8 cellular contexts compared by ENCODE assay signal in genomic region chr17:66508896-66509843, GRCh38.
A peak's percentile ranks its signal among the peaks of the same experiment; 100 is the strongest.
DNase-seq lines count a peak whose midpoint lies in the region; ATAC-seq lines count a peak whose summit lies in the region.

No MANE protein-coding gene starts in this region.

- H3K4me3 Mint-ChIP-seq in CD8-positive, alpha-beta memory T cell, result peak overlapping the region in 6 of 7 donors; percentile 26 to 63 (median 44)
- peak overlapping the region; percentile 11 for H3K4me3 Mint-ChIP-seq in activated naive CD8-positive, alpha-beta T cell treated with anti-CD3 and anti-CD28 coated beads for 36 hours
- H3K4me3 Mint-ChIP-seq in stimulated activated memory B cell treated with anti-CD40 and anti-IgM and Interleukin-4, amounts not matched to agents 10 μg/mL and 1 μg/mL and 100 μg/mL, for 72 hours, result no peak overlapping the region

- CTCF ChIA-PET in CD8-positive, alpha-beta memory T cell (lab: Charles Lee), result no interaction called here

- H3K4me1 Mint-ChIP-seq in CD8-positive, alpha-beta memory T cell, result peaks cover 34 to 45% (median 42%) of the 10 kb centered on the region in 3 donors
- peaks cover 69% of the 10 kb centered on the region for H3K4me1 Mint-ChIP-seq in activated naive CD8-positive, alpha-beta T cell treated with anti-CD3 and anti-CD28 coated beads for 36 hours
- H3K4me1 Mint-ChIP-seq in stimulated activated memory B cell treated with anti-CD40 and anti-IgM and Interleukin-4, amounts not matched to agents 10 μg/mL and 1 μg/mL and 100 μg/mL, for 72 hours, result no peaks in the 10 kb centered on the region

- H3K27me3 Mint-ChIP-seq in CD8-positive, alpha-beta memory T cell, result no peaks in the 10 kb centered on the region
- no peaks in the 10 kb centered on the region for H3K27me3 Mint-ChIP-seq in activated naive CD8-positive, alpha-beta T cell treated with anti-CD3 and anti-CD28 coated beads for 36 hours
- H3K27me3 Mint-ChIP-seq in stimulated activated memory B cell treated with anti-CD40 and anti-IgM and Interleukin-4, amounts not matched to agents 10 μg/mL and 1 μg/mL and 100 μg/mL, for 72 hours, result no peaks in the 10 kb centered on the region

- no peak for ATAC-seq in stimulated activated memory B cell treated with anti-CD40 and anti-IgM and Interleukin-4, amounts not matched to agents 10 μg/mL and 1 μg/mL and 100 μg/mL, for 72 hours
- ATAC-seq in HG03039 (IDR thresholded peaks at IDR 0.05; ENCODE audit: unreplicated experiment), result no peak

- H3K4me3 ChIP-seq in CD8-positive, alpha-beta memory T cell (ENCODE audit: low read length), result no peak overlapping the region

- POLR2A ChIA-PET in CD8-positive, alpha-beta memory T cell (lab: Charles Lee), result no interaction called here

- peaks cover 34% of the 10 kb centered on the region for H3K4me1 ChIP-seq in CD8-positive, alpha-beta memory T cell (ENCODE audit: insufficient read depth, low read length)

- no peaks in the 10 kb centered on the region for H3K9me3 Mint-ChIP-seq in CD8-positive, alpha-beta memory T cell
- H3K9me3 Mint-ChIP-seq in activated naive CD8-positive, alpha-beta T cell treated with anti-CD3 and anti-CD28 coated beads for 36 hours, result peaks cover 4% of the 10 kb centered on the region
- no peaks in the 10 kb centered on the region for H3K9me3 Mint-ChIP-seq in stimulated activated memory B cell treated with anti-CD40 and anti-IgM and Interleukin-4, amounts not matched to agents 10 μg/mL and 1 μg/mL and 100 μg/mL, for 72 hours

- H3K36me3 ChIP-seq in CD8-positive, alpha-beta memory T cell (ENCODE audit: insufficient read depth, low read length), result no peaks in the 10 kb centered on the region

- H3K9me3 ChIP-seq in CD8-positive, alpha-beta memory T cell (ENCODE audit: low read length), result no peaks in the 10 kb centered on the region

- DNase-seq in CD8-positive, alpha-beta memory T cell, result no peak
- peak; percentile 66 for DNase-seq in NCI-H2196 (lab: John Stamatoyannopoulos, UW; ENCODE audit: unreplicated experiment)
- DNase-seq in activated naive CD8-positive, alpha-beta T cell treated with anti-CD3 and anti-CD28 coated beads for 36 hours, result peak; percentile 58
- DNase-seq in mucosa of gallbladder (ENCODE audit: low spot score), result peak; percentile 84
- DNase-seq in pons (ENCODE audit: low spot score), result no peak
- DNase-seq in iPS-NIHi7 (ENCODE audit: extremely low spot score), result no peak

- H3K36me3 Mint-ChIP-seq in CD8-positive, alpha-beta memory T cell, result peaks cover 0 to 5% (median 4%) of the 10 kb centered on the region in 3 donors
- H3K36me3 Mint-ChIP-seq in activated naive CD8-positive, alpha-beta T cell treated with anti-CD3 and anti-CD28 coated beads for 36 hours, result peaks cover 40% of the 10 kb centered on the region
- no peaks in the 10 kb centered on the region for H3K36me3 Mint-ChIP-seq in stimulated activated memory B cell treated with anti-CD40 and anti-IgM and Interleukin-4, amounts not matched to agents 10 μg/mL and 1 μg/mL and 100 μg/mL, for 72 hours

- no peak overlapping the region for H3K27ac ChIP-seq in CD8-positive, alpha-beta memory T cell (ENCODE audit: low read depth, low read length)

- H3K27me3 ChIP-seq in CD8-positive, alpha-beta memory T cell (ENCODE audit: insufficient read depth, low read length, poor library complexity, severe bottlenecking), result no peaks in the 10 kb centered on the region

- H3K27ac Mint-ChIP-seq in CD8-positive, alpha-beta memory T cell, result peak overlapping the region; percentile 8 to 74 (median 21)
- H3K27ac Mint-ChIP-seq in activated naive CD8-positive, alpha-beta T cell treated with anti-CD3 and anti-CD28 coated beads for 36 hours, result peak overlapping the region; percentile 91
- no peak overlapping the region for H3K27ac Mint-ChIP-seq in stimulated activated memory B cell treated with anti-CD40 and anti-IgM and Interleukin-4, amounts not matched to agents 10 μg/mL and 1 μg/mL and 100 μg/mL, for 72 hours

Comparison
In these comparisons a context has a peak if more than half of its experiments do, and no peak if none do; other contexts are left out.
1. DNase-seq: peak in NCI-H2196 (single experiment), activated naive CD8-positive, alpha-beta T cell treated with anti-CD3 and anti-CD28 coated beads for 36 hours (single experiment) and mucosa of gallbladder (single experiment); none in CD8-positive, alpha-beta memory T cell (0 of 5), pons (single experiment) and iPS-NIHi7 (single experiment).